Comparison of ENCODE assay signal across 35 cellular contexts in genomic region chr20:40435146-40435545, GRCh38.
"Had no signal": no experiment of that assay in that cellular context is flagged by ENCODE, and none has a peak within 500 bp of the region (broad histone marks: within the 10 kb centered on the region; RNA-seq: fewer than 3 reads in every experiment).

No MANE protein-coding gene starts in this region.

- H3K27me3 ChIP-seq: adrenal gland, body of pancreas, brain microvascular endothelial cell, breast epithelium had no signal

- H3K9me3 ChIP-seq: adrenal gland, body of pancreas, breast epithelium had no signal

- H3K36me3 ChIP-seq: adrenal gland, brain microvascular endothelial cell, breast epithelium had no signal

- H3K27ac ChIP-seq: adrenal gland, body of pancreas, brain microvascular endothelial cell, breast epithelium, VCaP had no signal

- H3K4me3 ChIP-seq: adrenal gland, body of pancreas, breast epithelium had no signal

- H3K9me3 Mint-ChIP-seq: activated B cell treated with CpG ODN at 0.5 μM for 24 hours; activated CD4-positive, alpha-beta memory T cell treated with anti-CD3 and anti-CD28 coated beads for 36 hours; activated CD4-positive, alpha-beta T cell treated with anti-CD3 and anti-CD28 coated beads, Interleukin-2, amount 10 ng/mL, durations not matched to agents 24 days and 14 days; activated CD8-positive, alpha-beta T cell treated with anti-CD3 and anti-CD28 coated beads for 36 hours; activated naive CD4-positive, alpha-beta T cell treated with anti-CD3 and anti-CD28 coated beads for 36 hours; activated naive CD4-positive, alpha-beta T cell treated with anti-CD3 and anti-CD28 coated beads, Interleukin-2, amount 50 U/mL, for 72 hours; activated naive CD8-positive, alpha-beta T cell treated with anti-CD3 and anti-CD28 coated beads for 36 hours; activated T-cell treated with anti-CD3 and anti-CD28 coated beads, Interleukin-2, amount 50 U/mL, for 4 hours; activated T-cell treated with anti-CD3 and anti-CD28 coated beads, Interleukin-2, amount 50 U/mL, for 72 hours; activated T-helper 1 cell treated with anti-CD3 and anti-CD28 coated beads, Interleukin-12 subunit alpha, Interleukin-12 subunit beta, Interleukin-2, Interleukin-4 antibody, amounts not matched to agents 30 ng/mL and 10 ng/mL and 1 ng/mL, durations not matched to agents 14 hours and 24 hours and 36 hours; activated T-helper 17 cell treated with anti-CD3 and anti-CD28 coated beads, Interleukin-2, amount 50 U/mL, for 72 hours; T-helper 1 cell treated with Interleukin-12 subunit alpha and Interleukin-12 subunit beta and Interleukin-4 antibody, amounts not matched to agents 30 μg/mL and 1 μg/mL, for 36 hours; T-helper 2 cell treated with Interferon-gamma antibody and Interleukin-4, amounts not matched to agents 5 μg/mL and 100 μg/mL, for 36 hours had no signal

- H3K4me1 Mint-ChIP-seq: activated B cell treated with CpG ODN at 0.5 μM for 24 hours; activated CD4-positive, alpha-beta T cell treated with anti-CD3 and anti-CD28 coated beads, Interleukin-2, amount 10 ng/mL, durations not matched to agents 24 days and 14 days; activated naive CD8-positive, alpha-beta T cell treated with anti-CD3 and anti-CD28 coated beads for 36 hours; activated T-helper 17 cell treated with anti-CD3 and anti-CD28 coated beads, Interleukin-2, amount 50 U/mL, for 72 hours had no signal

- ATAC-seq: activated CD8-positive, alpha-beta T cell treated with anti-CD3 and anti-CD28 coated beads for 36 hours; activated naive CD4-positive, alpha-beta T cell treated with anti-CD3 and anti-CD28 coated beads, Interleukin-2, amount 50 U/mL, for 72 hours; activated T-cell treated with anti-CD3 and anti-CD28 coated beads, Interleukin-2, amount 50 U/mL, for 4 hours; activated T-cell treated with anti-CD3 and anti-CD28 coated beads, Interleukin-2, amount 50 U/mL, for 72 hours; activated T-helper 17 cell treated with anti-CD3 and anti-CD28 coated beads, Interleukin-2, amount 50 U/mL, for 72 hours; body of pancreas had no signal

- DNase-seq: activated B cell treated with CpG ODN at 0.5 μM for 24 hours; activated CD4-positive, alpha-beta memory T cell treated with anti-CD3 and anti-CD28 coated beads for 36 hours; activated CD4-positive, alpha-beta T cell treated with anti-CD3 and anti-CD28 coated beads for 4 hours; activated CD4-positive, alpha-beta T cell treated with anti-CD3 and anti-CD28 coated beads, Interleukin-2, amount 10 ng/mL, durations not matched to agents 24 days and 14 days; activated CD4-positive, alpha-beta T cell treated with anti-CD3 and anti-CD28 coated beads, Interleukin-2, amount 50 U/mL, for 1 hour; activated CD4-positive, alpha-beta T cell treated with anti-CD3 and anti-CD28 coated beads, Interleukin-2, amount 50 U/mL, for 4 hours; activated CD4-positive, CD25-positive, alpha-beta regulatory T cell treated with anti-CD3 and anti-CD28 coated beads, Interleukin-2, amount 50 U/mL, for 72 hours; activated CD8-positive, alpha-beta memory T cell treated with anti-CD3 and anti-CD28 coated beads, Interleukin-2, amount 50 U/mL, for 4 hours; activated CD8-positive, alpha-beta T cell treated with anti-CD3 and anti-CD28 coated beads for 36 hours; activated effector memory CD4-positive, alpha-beta T cell treated with anti-CD3 and anti-CD28 coated beads, Interleukin-2, amount 50 U/mL, for 16 hours; activated gamma-delta T cell treated with Interleukin-2 at 50 U/mL for 16 hours; activated naive CD4-positive, alpha-beta T cell; activated naive CD4-positive, alpha-beta T cell treated with anti-CD3 and anti-CD28 coated beads for 36 hours; activated naive CD4-positive, alpha-beta T cell treated with anti-CD3 and anti-CD28 coated beads, Interleukin-2, amount 50 U/mL, for 16 hours; activated naive CD8-positive, alpha-beta T cell treated with anti-CD3 and anti-CD28 coated beads for 36 hours; activated T-cell treated with anti-CD3 and anti-CD28 coated beads for 4 hours; activated T-cell treated with anti-CD3 and anti-CD28 coated beads, Interleukin-2, amount 50 U/mL, for 1 hour; activated T-cell treated with anti-CD3 and anti-CD28 coated beads, Interleukin-2, amount 50 U/mL, for 4 hours; activated T-cell treated with anti-CD3 and anti-CD28 coated beads, Interleukin-2, amount 50 U/mL, for 72 hours; adrenal gland; amniotic stem cell; aorta; body of pancreas; brain microvascular endothelial cell; central memory CD4-positive, alpha-beta T cell; T-helper 1 cell; T-helper 2 cell; T-helper 9 cell had no signal

- H3K27ac Mint-ChIP-seq: activated B cell treated with CpG ODN at 0.5 μM for 24 hours; activated CD4-positive, alpha-beta memory T cell treated with anti-CD3 and anti-CD28 coated beads for 36 hours; activated CD4-positive, alpha-beta T cell treated with anti-CD3 and anti-CD28 coated beads, Interleukin-2, amount 10 ng/mL, durations not matched to agents 24 days and 14 days; activated CD8-positive, alpha-beta T cell treated with anti-CD3 and anti-CD28 coated beads for 36 hours; activated naive CD4-positive, alpha-beta T cell treated with anti-CD3 and anti-CD28 coated beads for 36 hours; activated naive CD4-positive, alpha-beta T cell treated with anti-CD3 and anti-CD28 coated beads, Interleukin-2, amount 50 U/mL, for 72 hours; activated naive CD8-positive, alpha-beta T cell treated with anti-CD3 and anti-CD28 coated beads for 36 hours; activated T-cell treated with anti-CD3 and anti-CD28 coated beads, Interleukin-2, amount 50 U/mL, for 72 hours; activated T-helper 1 cell treated with anti-CD3 and anti-CD28 coated beads, Interleukin-12 subunit alpha, Interleukin-12 subunit beta, Interleukin-2, Interleukin-4 antibody, amounts not matched to agents 30 ng/mL and 10 ng/mL and 1 ng/mL, durations not matched to agents 14 hours and 24 hours and 36 hours; activated T-helper 17 cell treated with anti-CD3 and anti-CD28 coated beads, Interleukin-2, amount 50 U/mL, for 72 hours; T-helper 1 cell treated with Interleukin-12 subunit alpha and Interleukin-12 subunit beta and Interleukin-4 antibody, amounts not matched to agents 30 μg/mL and 1 μg/mL, for 36 hours; T-helper 2 cell treated with Interferon-gamma antibody and Interleukin-4, amounts not matched to agents 5 μg/mL and 100 μg/mL, for 36 hours had no signal

- H3K4me1 ChIP-seq: adrenal gland, body of pancreas, breast epithelium had no signal

- H3K36me3 Mint-ChIP-seq: activated CD4-positive, alpha-beta memory T cell treated with anti-CD3 and anti-CD28 coated beads for 36 hours; activated naive CD4-positive, alpha-beta T cell treated with anti-CD3 and anti-CD28 coated beads, Interleukin-2, amount 50 U/mL, for 72 hours; activated naive CD8-positive, alpha-beta T cell treated with anti-CD3 and anti-CD28 coated beads for 36 hours had no signal

- H3K4me3 Mint-ChIP-seq: activated B cell treated with CpG ODN at 0.5 μM for 24 hours; activated CD4-positive, alpha-beta memory T cell treated with anti-CD3 and anti-CD28 coated beads for 36 hours; activated CD4-positive, alpha-beta T cell treated with anti-CD3 and anti-CD28 coated beads, Interleukin-2, amount 10 ng/mL, durations not matched to agents 24 days and 14 days; activated CD8-positive, alpha-beta T cell treated with anti-CD3 and anti-CD28 coated beads for 36 hours; activated naive CD4-positive, alpha-beta T cell treated with anti-CD3 and anti-CD28 coated beads for 36 hours; activated naive CD8-positive, alpha-beta T cell treated with anti-CD3 and anti-CD28 coated beads for 36 hours; activated T-cell treated with anti-CD3 and anti-CD28 coated beads, Interleukin-2, amount 50 U/mL, for 4 hours; activated T-cell treated with anti-CD3 and anti-CD28 coated beads, Interleukin-2, amount 50 U/mL, for 72 hours; activated T-helper 1 cell treated with anti-CD3 and anti-CD28 coated beads, Interleukin-12 subunit alpha, Interleukin-12 subunit beta, Interleukin-2, Interleukin-4 antibody, amounts not matched to agents 30 ng/mL and 10 ng/mL and 1 ng/mL, durations not matched to agents 14 hours and 24 hours and 36 hours; activated T-helper 17 cell treated with anti-CD3 and anti-CD28 coated beads, Interleukin-2, amount 50 U/mL, for 72 hours; T-helper 1 cell treated with Interleukin-12 subunit alpha and Interleukin-12 subunit beta and Interleukin-4 antibody, amounts not matched to agents 30 μg/mL and 1 μg/mL, for 36 hours; T-helper 2 cell treated with Interferon-gamma antibody and Interleukin-4, amounts not matched to agents 5 μg/mL and 100 μg/mL, for 36 hours had no signal

- H3K27me3 Mint-ChIP-seq: activated B cell treated with CpG ODN at 0.5 μM for 24 hours; activated CD4-positive, alpha-beta memory T cell treated with anti-CD3 and anti-CD28 coated beads for 36 hours; activated CD4-positive, alpha-beta T cell treated with anti-CD3 and anti-CD28 coated beads, Interleukin-2, amount 10 ng/mL, durations not matched to agents 24 days and 14 days; activated CD8-positive, alpha-beta T cell treated with anti-CD3 and anti-CD28 coated beads for 36 hours had no signal
